Comparison of ENCODE assay signal across 20 cellular contexts in genomic region chr10:33638891-33639290, GRCh38.
DNase-seq lines count a peak whose midpoint lies in the region; ATAC-seq, FAIRE-seq and TF ChIP-seq lines count a peak whose summit lies in the region.
"Had no signal": no experiment of that assay in that cellular context is flagged by ENCODE, and none has a peak within 500 bp of the region (broad histone marks: within the 10 kb centered on the region; RNA-seq: fewer than 3 reads in every experiment).

No MANE protein-coding gene starts in this region.

- no TSS peak for BruUV-seq in K562 (replicated peaks; lab: Mats Ljungman, UMichigan)

- H3K27me3 ChIP-seq in GM23338 (ENCODE audit: insufficient read depth), result no peaks in the 10 kb centered on the region
- H3K27me3 ChIP-seq in K562 (ENCODE audit: control insufficient read depth in 2 of 2, insufficient read depth in 2 of 2, low read length in 2 of 2), result no peaks in the 10 kb centered on the region

- no peaks in the 10 kb centered on the region for H3K9me1 ChIP-seq in K562 (ENCODE audit: control insufficient read depth, insufficient read depth, low read length)

- H3K36me3 Mint-ChIP-seq in GM23338 (ENCODE audit: low read depth), result no peaks in the 10 kb centered on the region; the same call in 2 of the 3 replicates

- H3K9me3 ChIP-seq in K562 (replicated peaks; ENCODE audit: control insufficient read depth, insufficient read depth, low read depth, low read length), result no peaks in the 10 kb centered on the region

- no peaks in the 10 kb centered on the region; the same call in 2 of the 3 replicates for H3K4me1 Mint-ChIP-seq in GM23338

- H3K27ac ChIP-seq in GM23338 (ENCODE audit: low read depth), result no peak overlapping the region
- H3K27ac ChIP-seq in K562 (ENCODE audit: extremely low read depth, low read depth, low read length), result no peak overlapping the region
- H3K27ac ChIP-seq: C4-2B, HL-60 had no signal

- H3K4me3 Mint-ChIP-seq in GM23338, result no peak overlapping the region
- H3K4me3 Mint-ChIP-seq: CD4-positive, alpha-beta T cell had no signal

- no peaks in the 10 kb centered on the region for H3K4me1 ChIP-seq in GM23338 (ENCODE audit: insufficient read depth)
- no peaks in the 10 kb centered on the region for H3K4me1 ChIP-seq in K562 (replicated peaks in 1 of 2; ENCODE audit: control insufficient read depth in 2 of 2, insufficient read depth in 2 of 2, low read length in 2 of 2)
- H3K4me1 ChIP-seq: Caco-2 had no signal

- no peak for FAIRE-seq in K562 (lab: Jason Lieb, UNC)
- FAIRE-seq: GM12878, H54, HTR-8/SVneo had no signal

- CTCF ChIA-PET in K562 (lab: Yijun Ruan, JAX; ENCODE audit: low intra/inter-chr PET ratio), result no interaction called here

- no peak overlapping the region for H3K4me3 ChIP-seq in GM23338
- no peak overlapping the region for H3K4me3 ChIP-seq in K562
- H3K4me3 ChIP-seq in epithelial cell of proximal tubule (ENCODE audit: low read depth, low read length), result no peak overlapping the region
- H3K4me3 ChIP-seq: GM12878 had no signal

- H2AFZ ChIP-seq in GM23338 (peak overlapping the region; percentile 74; the same call in 1 of the 2 replicates), K562 (ENCODE audit: low read depth, low read length) (no peak overlapping the region)

- TF ChIP-seq POLR2A in K562 (conservative IDR thresholded peaks at IDR 0.05), result no peak

- no peak overlapping the region for H3K9ac ChIP-seq in K562 (ENCODE audit: insufficient read depth in 1 of 2, low read depth in 2 of 2, low read length in 2 of 2)

- ATAC-seq in GM23338 (no peak), K562 (no peak), GM21367 (IDR thresholded peaks at IDR 0.05; ENCODE audit: unreplicated experiment) (no peak)
- ATAC-seq: GM12878 had no signal

- H3K4me2 ChIP-seq in GM23338 (no peak overlapping the region), K562 (ENCODE audit: insufficient read depth, low read length) (no peak overlapping the region)

- no peak overlapping the region for H3K27ac Mint-ChIP-seq in GM23338
- H3K27ac Mint-ChIP-seq: CD4-positive, alpha-beta T cell had no signal

- peaks cover 3% of the 10 kb centered on the region; the same call in 1 of the 2 replicates for H3K9me2 ChIP-seq in GM23338 (ENCODE audit: insufficient read depth)

- WGBS in K562 (ENCODE audit: insufficient coverage, low coverage, missing lambda C conversion rate), result 0% methylated on average over 3 of the region's 3 CpGs

- H3K9me3 Mint-ChIP-seq in GM23338, result peaks cover 5% of the 10 kb centered on the region; the same call in 2 of the 3 replicates
- H3K9me3 Mint-ChIP-seq: CD4-positive, alpha-beta T cell had no signal

- peaks cover 3% of the 10 kb centered on the region for H3K27me3 Mint-ChIP-seq in GM23338 (ENCODE audit: insufficient read depth, low read depth, poor library complexity)

- TF ChIP-seq EP300 in K562 (IDR thresholded peaks at IDR 0.05; ENCODE audit: low read length), result no peak

- in situ Hi-C loops in K562 (cut with MboI), result no loop called here

- no peaks in the 10 kb centered on the region for H3K36me3 ChIP-seq in GM23338 (ENCODE audit: insufficient read depth)
- no peaks in the 10 kb centered on the region for H3K36me3 ChIP-seq in K562 (ENCODE audit: control insufficient read depth, insufficient read depth, low read length)

- POLR2A ChIA-PET in K562 (lab: Yijun Ruan, JAX), result no interaction called here

- no peaks in the 10 kb centered on the region for H3F3A ChIP-seq in GM23338 (replicated peaks; ENCODE audit: low read depth)

- DNase-seq in GM23338 (ENCODE audit: low spot score) (no peak), K562 (ENCODE audit: extremely low read depth in 1 of 4, low spot score in 3 of 4) (no peak), epithelial cell of proximal tubule (ENCODE audit: low read depth) (peak; percentile 52), NCI-H1417 (lab: John Stamatoyannopoulos, UW) (no peak), HT-29 (ENCODE audit: low spot score) (no peak)
- DNase-seq: AML-193; Caco-2; CD4-positive, alpha-beta T cell; DMS153; DND-41; EL; HCEC 1CT; IMR-90; KBM-7 had no signal

- H4K20me1 ChIP-seq in GM23338 (replicated peaks; ENCODE audit: insufficient read depth) (no peaks in the 10 kb centered on the region), K562 (replicated peaks; ENCODE audit: control insufficient read depth, insufficient read depth, low read length) (no peaks in the 10 kb centered on the region)

- TF ChIP-seq CTCF in GM23338 (conservative IDR thresholded peaks at IDR 0.05; ENCODE audit: low read depth in 2 of 2) (no peak), K562 (IDR thresholded peaks at IDR 0.05 in 2 of 3, conservative IDR thresholded peaks at IDR 0.05 in 1 of 3; ENCODE audit: insufficient read depth in 2 of 3, low read depth in 1 of 3, low read length in 3 of 3) (no peak), epithelial cell of proximal tubule (conservative IDR thresholded peaks at IDR 0.05; ENCODE audit: low read depth, low read length) (no peak)

- TF ChIP-seq RAD21 in K562 (CRISPR knock-in tag; conservative IDR thresholded peaks at IDR 0.05 in 1 of 2, IDR thresholded peaks at IDR 0.05 in 1 of 2), result no peak

- H3K79me2 ChIP-seq in GM23338 (replicated peaks; ENCODE audit: insufficient read depth) (no peaks in the 10 kb centered on the region), K562 (ENCODE audit: control insufficient read depth, insufficient read depth, low read length) (no peaks in the 10 kb centered on the region)

- intact Hi-C loops in K562 (cut with micrococcal nuclease), result no loop called here

TF ChIP-seq in GM23338, 12 proteins besides CTCF, POLR2A, EP300 and RAD21 (continues in another document):
- TF ChIP-seq ZNF331 (CRISPR knock-in tag; IDR thresholded peaks at IDR 0.05; ENCODE audit: low read depth), result no peak
- TF ChIP-seq NANOG (IDR thresholded peaks at IDR 0.05; ENCODE audit: borderline replicate concordance), result no peak
- TF ChIP-seq ZNF114 (CRISPR knock-in tag; IDR thresholded peaks at IDR 0.05), result no peak
- no peak for TF ChIP-seq EZH2 (IDR thresholded peaks at IDR 0.05; ENCODE audit: low read depth, unreplicated experiment)

TF ChIP-seq in K562, 482 proteins besides CTCF, POLR2A, EP300 and RAD21:
- peak; percentile 25; the same call in 1 of the 2 replicates for TF ChIP-seq TFE3 (CRISPR knock-in tag; IDR thresholded peaks at IDR 0.05)
- no peak for TF ChIP-seq RHOXF2B (CRISPR knock-in tag; conservative IDR thresholded peaks at IDR 0.05)
- TF ChIP-seq HMGN3 (IDR thresholded peaks at IDR 0.05; ENCODE audit: borderline replicate concordance, extremely low read depth, insufficient read length, low read depth, low read length), result no peak
